17 cellular contexts compared by ENCODE assay signal in genomic region chr2:6525371-6525770, GRCh38.
"Had no signal": no experiment of that assay in that cellular context is flagged by ENCODE, and none has a peak within 500 bp of the region (broad histone marks: within the 10 kb centered on the region; RNA-seq: fewer than 3 reads in every experiment).

No MANE protein-coding gene starts in this region.

- H3K4me3 ChIP-seq: breast epithelium, dorsolateral prefrontal cortex, esophagus squamous epithelium, left lung, spleen, transverse colon had no signal

- H3K36me3 ChIP-seq: breast epithelium, esophagus squamous epithelium, left lung, spleen, transverse colon had no signal

- H3K27ac ChIP-seq: breast epithelium, dorsolateral prefrontal cortex, esophagus squamous epithelium, left lung, spleen, transverse colon had no signal

- H3K9me3 Mint-ChIP-seq: activated CD4-positive, alpha-beta memory T cell treated with anti-CD3 and anti-CD28 coated beads, Interleukin-2, amount 10 ng/mL, durations not matched to agents 7 days and 5 days; memory B cell; stimulated activated naive B cell treated with anti-CD40 and anti-IgM and Interleukin-4, amounts not matched to agents 10 μg/mL and 1 μg/mL and 100 μg/mL, for 72 hours had no signal

- H3K27me3 ChIP-seq: breast epithelium, esophagus squamous epithelium, left lung, spleen, transverse colon had no signal

- H3K4me1 Mint-ChIP-seq: activated CD4-positive, alpha-beta memory T cell treated with anti-CD3 and anti-CD28 coated beads, Interleukin-2, amount 10 ng/mL, durations not matched to agents 7 days and 5 days; memory B cell; stimulated activated naive B cell treated with anti-CD40 and anti-IgM and Interleukin-4, amounts not matched to agents 10 μg/mL and 1 μg/mL and 100 μg/mL, for 72 hours had no signal

- DNase-seq: activated CD4-positive, alpha-beta memory T cell treated with anti-CD3 and anti-CD28 coated beads, Interleukin-2, amount 10 ng/mL, durations not matched to agents 7 days and 5 days; activated gamma-delta T cell; activated T-cell treated with anti-CD3 and anti-CD28 coated beads, Interleukin-2, amount 50 U/mL, for 48 hours; dorsolateral prefrontal cortex; esophagus squamous epithelium; foreskin fibroblast; head of caudate nucleus; left lung; right cardiac atrium; spleen; stimulated activated CD4-positive, alpha-beta T cell treated with anti-CD3 and anti-CD28 coated beads, Interleukin-1b, Interleukin-23, amount 100 ng/mL, for 48 hours; stimulated activated naive B cell treated with anti-CD40 and anti-IgM and Interleukin-4, amounts not matched to agents 10 μg/mL and 1 μg/mL and 100 μg/mL, for 72 hours; transverse colon had no signal

- FAIRE-seq: endometrium had no signal

- H3K27me3 Mint-ChIP-seq: activated CD4-positive, alpha-beta memory T cell treated with anti-CD3 and anti-CD28 coated beads, Interleukin-2, amount 10 ng/mL, durations not matched to agents 7 days and 5 days; activated naive CD8-positive, alpha-beta T cell; memory B cell; stimulated activated naive B cell treated with anti-CD40 and anti-IgM and Interleukin-4, amounts not matched to agents 10 μg/mL and 1 μg/mL and 100 μg/mL, for 72 hours had no signal

- H3K36me3 Mint-ChIP-seq: activated naive CD8-positive, alpha-beta T cell; memory B cell; stimulated activated naive B cell treated with anti-CD40 and anti-IgM and Interleukin-4, amounts not matched to agents 10 μg/mL and 1 μg/mL and 100 μg/mL, for 72 hours had no signal

- H3K4me1 ChIP-seq: breast epithelium, esophagus squamous epithelium, left lung, spleen, transverse colon had no signal

- H3K27ac Mint-ChIP-seq: activated CD4-positive, alpha-beta memory T cell treated with anti-CD3 and anti-CD28 coated beads, Interleukin-2, amount 10 ng/mL, durations not matched to agents 7 days and 5 days; activated naive CD8-positive, alpha-beta T cell; memory B cell; stimulated activated naive B cell treated with anti-CD40 and anti-IgM and Interleukin-4, amounts not matched to agents 10 μg/mL and 1 μg/mL and 100 μg/mL, for 72 hours had no signal

- H3K4me3 Mint-ChIP-seq: activated CD4-positive, alpha-beta memory T cell treated with anti-CD3 and anti-CD28 coated beads, Interleukin-2, amount 10 ng/mL, durations not matched to agents 7 days and 5 days; activated naive CD8-positive, alpha-beta T cell; memory B cell; stimulated activated naive B cell treated with anti-CD40 and anti-IgM and Interleukin-4, amounts not matched to agents 10 μg/mL and 1 μg/mL and 100 μg/mL, for 72 hours had no signal

- ATAC-seq: left lung; right cardiac atrium; stimulated activated naive B cell treated with anti-CD40 and anti-IgM and Interleukin-4, amounts not matched to agents 10 μg/mL and 1 μg/mL and 100 μg/mL, for 72 hours had no signal

- H3K9me3 ChIP-seq: breast epithelium, esophagus squamous epithelium, left lung, spleen, transverse colon had no signal
